Comparison of ENCODE assay signal across 8 cellular contexts in genomic region chr11:72831521-72832300, GRCh38. TPM values are rescaled to one million over a fixed set of nuclear protein-coding genes. Genes with fewer than 3 reads are reported as not detected.
DNase-seq lines count a peak whose midpoint lies in the region; ATAC-seq and TF ChIP-seq lines count a peak whose summit lies in the region.

No MANE protein-coding gene starts in this region.

- ATAC-seq in gastroesophageal sphincter, result peak; percentile 83
- ATAC-seq in GM21447 (IDR thresholded peaks at IDR 0.05; ENCODE audit: unreplicated experiment), result no peak
- ATAC-seq in GM21529 (IDR thresholded peaks at IDR 0.05; ENCODE audit: unreplicated experiment), result no peak

- no peaks in the 10 kb centered on the region for H3K9me3 Mint-ChIP-seq in activated naive CD4-positive, alpha-beta T cell treated with anti-CD3 and anti-CD28 coated beads for 36 hours

- H3K27me3 Mint-ChIP-seq in activated naive CD4-positive, alpha-beta T cell treated with anti-CD3 and anti-CD28 coated beads for 36 hours (ENCODE audit: low read depth), result no peaks in the 10 kb centered on the region

- H3K4me2 ChIP-seq in osteoblast (ENCODE audit: insufficient read depth, low read length), result no peak overlapping the region

- intact Hi-C loops in activated naive CD4-positive, alpha-beta T cell treated with anti-CD3 and anti-CD28 coated beads for 36 hours (cut with micrococcal nuclease), result loop anchor here (1.0 kb wide), 1 partner anchor 347 kb away; no protein-coding TSS in a partner anchor

- TF ChIP-seq CTCF in LNCaP clone FGC (IDR thresholded peaks at IDR 0.05; ENCODE audit: control insufficient read depth, extremely low read depth, insufficient read depth) (peak; percentile 99), Peyer's patch (IDR thresholded peaks at IDR 0.05) (peak; percentile 70 to 96 (median 89)), gastroesophageal sphincter (IDR thresholded peaks at IDR 0.05) (peak in 3 of 4 experiments; percentile 94 to 96 (median 95)), osteoblast (IDR thresholded peaks at IDR 0.05; ENCODE audit: extremely low read depth, low read depth, low read length) (peak; percentile 95)

- peak overlapping the region; percentile 51 for H3K27ac Mint-ChIP-seq in activated naive CD4-positive, alpha-beta T cell treated with anti-CD3 and anti-CD28 coated beads for 36 hours

- H3K27ac ChIP-seq in Peyer's patch, result peak overlapping the region in 1 of 4 donors; percentile 25
- H3K27ac ChIP-seq in gastroesophageal sphincter, result peak overlapping the region in 3 of 4 donors; percentile 33 to 77 (median 75)
- no peak overlapping the region for H3K27ac ChIP-seq in osteoblast (ENCODE audit: low read depth, low read length)

- CTCF ChIA-PET in activated naive CD4-positive, alpha-beta T cell treated with anti-CD3 and anti-CD28 coated beads for 36 hours (lab: Charles Lee), result interaction anchor here (0.6 to 5.6 kb wide), 26 partner anchors 9 to 361 kb away, joined by 3 to 61 read pairs (median 4); partner anchors contain the start of gene FCHSD2

- TF ChIP-seq EP300 in gastroesophageal sphincter (IDR thresholded peaks at IDR 0.05), result no peak

- no peaks in the 10 kb centered on the region for H4K20me1 ChIP-seq in osteoblast (ENCODE audit: insufficient read depth, low read length)

- H3K36me3 ChIP-seq in Peyer's patch (no peaks in the 10 kb centered on the region), gastroesophageal sphincter (peaks cover 0 to 24% of the 10 kb centered on the region in 2 donors), osteoblast (ENCODE audit: insufficient read depth, low read length) (peaks cover 10% of the 10 kb centered on the region)

- peaks cover 16% of the 10 kb centered on the region for H3K36me3 Mint-ChIP-seq in activated naive CD4-positive, alpha-beta T cell treated with anti-CD3 and anti-CD28 coated beads for 36 hours (ENCODE audit: low read depth)

- H3K9me3 ChIP-seq in Peyer's patch (no peaks in the 10 kb centered on the region), gastroesophageal sphincter (no peaks in the 10 kb centered on the region), osteoblast (ENCODE audit: low read depth, low read length) (no peaks in the 10 kb centered on the region)

- no peak overlapping the region for H2AFZ ChIP-seq in osteoblast (ENCODE audit: low read length)

- H3K4me3 Mint-ChIP-seq in activated naive CD4-positive, alpha-beta T cell treated with anti-CD3 and anti-CD28 coated beads for 36 hours, result no peak overlapping the region

- no peaks in the 10 kb centered on the region for H3K79me2 ChIP-seq in osteoblast (ENCODE audit: insufficient read depth, low read length)

- H3K4me3 ChIP-seq in LNCaP clone FGC (ENCODE audit: low read depth, low read length) (no peak overlapping the region), Peyer's patch (no peak overlapping the region), gastroesophageal sphincter (no peak overlapping the region), osteoblast (ENCODE audit: insufficient read depth, low read length) (no peak overlapping the region)

- DNase-seq in Daoy (ENCODE audit: low read depth) (peak; percentile 75), LNCaP clone FGC (ENCODE audit: low read depth) (peak; percentile 32), Peyer's patch (peak; percentile 62 to 90 (median 88)), osteoblast (ENCODE audit: insufficient read length, low spot score, missing footprints) (peak; percentile 92)
- peak; percentile 76 for DNase-seq in activated naive CD4-positive, alpha-beta T cell treated with anti-CD3 and anti-CD28 coated beads for 36 hours

- H3K4me1 Mint-ChIP-seq in activated naive CD4-positive, alpha-beta T cell treated with anti-CD3 and anti-CD28 coated beads for 36 hours (ENCODE audit: low read depth), result peaks cover 11% of the 10 kb centered on the region

- H3K4me1 ChIP-seq in Peyer's patch (peaks cover 3 to 26% (median 8%) of the 10 kb centered on the region in 4 donors), gastroesophageal sphincter (peaks cover 2 to 57% (median 31%) of the 10 kb centered on the region in 3 donors), osteoblast (ENCODE audit: insufficient read depth, low read length) (peaks cover 35% of the 10 kb centered on the region)

- H3K27me3 ChIP-seq in Peyer's patch, result no peaks in the 10 kb centered on the region
- H3K27me3 ChIP-seq in gastroesophageal sphincter, result no peaks in the 10 kb centered on the region
- no peaks in the 10 kb centered on the region for H3K27me3 ChIP-seq in osteoblast (ENCODE audit: insufficient read depth, low read length)

- TF ChIP-seq POLR2A in Peyer's patch (IDR thresholded peaks at IDR 0.05), result no peak
- no peak for TF ChIP-seq POLR2A in gastroesophageal sphincter (IDR thresholded peaks at IDR 0.05)

- WGBS in gastroesophageal sphincter (ENCODE audit: low coverage in 1 of 2), 2 donors, result 0 to 11% methylated on average over 1 to 5 of the region's 13 CpGs

RNA-seq across cellular contexts. Expression of gene ATG16L2, which starts 17.5 kb away (rescaled TPM):
- total RNA-seq in Daoy (2014; rRNA removed; shearing (Covaris generic)), result 1.3 and 2.3 TPM in 2 replicates
- total RNA-seq in Peyer's patch, result 100 to 1,000 TPM in 1 of 4 donors, 10 to 100 TPM in 3; 39.9 to 226 (median 65.0) TPM
- total RNA-seq in activated naive CD4-positive, alpha-beta T cell treated with anti-CD3 and anti-CD28 coated beads for 36 hours, result 100 to 1,000 TPM; 105 to 114 TPM
- 10 to 100 TPM in 3 of 4 donors, 1 to 10 TPM in 1; 8.3 to 27.9 (median 16.5) TPM for total RNA-seq in gastroesophageal sphincter
- 11.9 and 12.4 TPM in 2 replicates for total RNA-seq in osteoblast

RNA-seq across cellular contexts. Expression of gene STARD10, which starts 37.9 kb away (rescaled TPM):
- total RNA-seq in Daoy (2014; rRNA removed; shearing (Covaris generic)), result 16.7 and 21.5 TPM in 2 replicates
- total RNA-seq in Peyer's patch (100 to 1,000 TPM; 118 to 187 (median 168) TPM), gastroesophageal sphincter (10 to 100 TPM; 35.8 to 56.6 (median 45.0) TPM), osteoblast (25.3 and 25.7 TPM in 2 replicates)
- 10 to 100 TPM; 11.9 to 12.0 TPM for total RNA-seq in activated naive CD4-positive, alpha-beta T cell treated with anti-CD3 and anti-CD28 coated beads for 36 hours

Comparison
In these comparisons a context has a peak if more than half of its experiments do, and no peak if none do; other contexts are left out.
1. DNase-seq: peak in every context shown above with its lines; median percentile 92 in osteoblast; 88 in Peyer's patch; 76 in activated naive CD4-positive, alpha-beta T cell treated with anti-CD3 and anti-CD28 coated beads for 36 hours; 75 in Daoy; 32 in LNCaP clone FGC.